In genomic region chr17:50425001-50425681, GRCh38 we compare ENCODE assay signal across 8 cellular contexts.
DNase-seq lines count a peak whose midpoint lies in the region; ATAC-seq and TF ChIP-seq lines count a peak whose summit lies in the region.

No MANE protein-coding gene starts in this region.

- no peaks in the 10 kb centered on the region for H3K9me3 ChIP-seq in muscle layer of colon (ENCODE audit: low read length)

- no peaks in the 10 kb centered on the region for H3K36me3 ChIP-seq in muscle layer of colon (ENCODE audit: insufficient read depth, low read length)

- TF ChIP-seq CTCF in AG04449 (IDR thresholded peaks at IDR 0.05; ENCODE audit: insufficient read depth, low read length, missing control alignments) (no peak), cardiac fibroblast (IDR thresholded peaks at IDR 0.05; ENCODE audit: low read depth, low read length) (no peak)

- POLR2A ChIA-PET in AG04449 (lab: Yijun Ruan, JAX) = no interaction called here

- no peak for DNase-seq in AG04449 (ENCODE audit: low read depth, low spot score)
- peak; percentile 4 for DNase-seq in HK-2 (ENCODE audit: unreplicated experiment)
- DNase-seq in cardiac fibroblast (ENCODE audit: low read depth in 2 of 2) = no peak
- no peak for DNase-seq in AML-193 (lab: John Stamatoyannopoulos, UW)
- no peak for DNase-seq in ACHN
- DNase-seq in NCI-H226 = no peak

- no peaks in the 10 kb centered on the region for H3K27me3 ChIP-seq in muscle layer of colon (ENCODE audit: control insufficient read depth in 1 of 2, insufficient read depth in 2 of 2, low read length in 2 of 2)

- H3K4me3 ChIP-seq in AG04449 (ENCODE audit: low read depth, low read length) = peak overlapping the region; percentile 71
- peak overlapping the region; percentile 72 to 74 for H3K4me3 ChIP-seq in cardiac fibroblast (replicated peaks in 1 of 2; ENCODE audit: low read depth in 2 of 2, low read length in 2 of 2)
- peak overlapping the region; percentile 57 to 64 for H3K4me3 ChIP-seq in muscle layer of colon (ENCODE audit: low read depth in 1 of 2, low read length in 2 of 2)

- CTCF ChIA-PET in AG04449 (lab: Yijun Ruan, JAX) = interaction anchor here (6.9 kb wide), 1 partner anchor 28 kb away, joined by 51 read pairs; the partner anchor contains the start of gene LRRC59

- H3K4me1 ChIP-seq in muscle layer of colon (ENCODE audit: insufficient read depth, low read length) = peaks cover 32% of the 10 kb centered on the region

- no peak overlapping the region for H3K9ac ChIP-seq in muscle layer of colon (ENCODE audit: low read length)

- no peak for ATAC-seq in HG02610 (IDR thresholded peaks at IDR 0.05; ENCODE audit: unreplicated experiment)

- no peak overlapping the region for H3K27ac ChIP-seq in muscle layer of colon (ENCODE audit: low read depth, low read length)

- in situ Hi-C loops in ACHN (cut with HindIII; ENCODE audit: low pct_ligation_motif_present, low pct_unique_long_range_greater_than_20kb, low sequenced_read_pairs) = no loop called here
